Comparison of ENCODE assay signal across 22 cellular contexts in the genomic region with DNA sequence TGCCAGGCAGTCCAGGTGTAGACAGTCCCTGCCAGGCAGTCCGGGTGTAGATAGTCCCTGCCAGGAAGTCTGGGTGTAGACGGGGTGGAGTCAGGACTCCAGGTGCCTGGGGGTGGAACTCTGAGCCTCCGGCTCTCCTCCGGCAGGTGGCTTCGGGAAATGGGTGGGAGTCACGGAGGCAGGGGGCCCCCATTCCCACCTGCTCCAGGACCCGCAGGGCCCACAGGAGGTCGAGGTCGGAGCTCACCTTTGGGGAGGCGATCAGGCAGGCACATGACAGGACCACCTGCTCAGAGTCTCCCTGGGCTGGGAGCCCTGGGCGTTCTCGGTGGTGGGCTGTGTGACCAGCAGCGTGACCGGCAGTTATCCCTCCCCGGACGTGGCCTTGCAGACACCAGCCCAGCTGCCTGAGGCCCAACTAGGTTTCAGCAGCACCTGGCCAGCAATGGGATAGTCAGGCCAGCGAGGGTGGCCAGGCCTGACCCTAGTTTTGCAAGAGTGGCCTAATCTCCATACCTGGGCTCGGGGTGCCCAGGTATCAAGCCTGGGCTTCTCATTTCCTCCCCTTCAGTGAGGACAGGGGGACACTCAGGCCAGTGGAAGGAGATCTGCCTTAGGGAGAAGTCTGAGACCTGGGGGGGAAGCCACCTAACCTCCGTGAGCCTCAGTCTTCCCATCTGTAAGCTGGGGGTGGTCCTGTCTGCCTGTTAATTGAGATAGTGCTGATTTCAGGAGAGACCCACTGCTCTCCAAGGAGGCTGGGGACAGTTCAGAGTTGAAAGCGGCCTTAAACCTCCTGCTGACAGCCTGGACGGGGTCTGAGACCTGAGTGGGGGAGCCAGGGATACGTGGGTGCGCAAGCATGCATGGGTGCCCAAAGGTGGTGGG.
"Had no signal": no experiment of that assay in that cellular context is flagged by ENCODE, and none has a peak within 500 bp of the region (broad histone marks: within the 10 kb centered on the region; RNA-seq: fewer than 3 reads in every experiment).

No MANE protein-coding gene starts in this region.

- H3K4me3 Mint-ChIP-seq: activated naive CD4-positive, alpha-beta T cell treated with anti-CD3 and anti-CD28 coated beads for 36 hours; activated naive CD8-positive, alpha-beta T cell treated with anti-CD3 and anti-CD28 coated beads for 36 hours; immature natural killer cell; memory B cell; neural progenitor cell; T-helper 2 cell treated with Interferon-gamma antibody and Interleukin-4, amounts not matched to agents 5 μg/mL and 100 μg/mL, for 36 hours had no signal

- H3K27ac Mint-ChIP-seq: activated naive CD4-positive, alpha-beta T cell treated with anti-CD3 and anti-CD28 coated beads for 36 hours; activated naive CD8-positive, alpha-beta T cell treated with anti-CD3 and anti-CD28 coated beads for 36 hours; immature natural killer cell; memory B cell; natural killer cell; neural progenitor cell; T-helper 2 cell treated with Interferon-gamma antibody and Interleukin-4, amounts not matched to agents 5 μg/mL and 100 μg/mL, for 36 hours had no signal

- H3K9me3 Mint-ChIP-seq: activated naive CD4-positive, alpha-beta T cell treated with anti-CD3 and anti-CD28 coated beads for 36 hours; activated naive CD8-positive, alpha-beta T cell treated with anti-CD3 and anti-CD28 coated beads for 36 hours; brain; immature natural killer cell; memory B cell; natural killer cell; neural progenitor cell; T-helper 2 cell treated with Interferon-gamma antibody and Interleukin-4, amounts not matched to agents 5 μg/mL and 100 μg/mL, for 36 hours had no signal

- ATAC-seq: natural killer cell; stimulated activated naive CD8-positive, alpha-beta T cell treated with anti-CD3 and anti-CD28 coated beads, Interleukin-15, Interleukin-2, amounts not matched to agents 100 U/mL and 50 U/mL, for 24 hours had no signal

- H3K36me3 Mint-ChIP-seq: activated naive CD8-positive, alpha-beta T cell treated with anti-CD3 and anti-CD28 coated beads for 36 hours; immature natural killer cell; natural killer cell had no signal

- DNase-seq: activated CD4-positive, alpha-beta T cell treated with anti-CD3 and anti-CD28 coated beads for 4 hours; activated CD4-positive, alpha-beta T cell treated with anti-CD3 and anti-CD28 coated beads, Interleukin-2, amount 50 U/mL, for 4 hours; activated CD8-positive, alpha-beta memory T cell treated with anti-CD3 and anti-CD28 coated beads for 24 hours; activated effector memory CD4-positive, alpha-beta T cell treated with anti-CD3 and anti-CD28 coated beads, Interleukin-2, amount 50 U/mL, for 16 hours; activated naive CD4-positive, alpha-beta T cell treated with anti-CD3 and anti-CD28 coated beads for 36 hours; activated naive CD8-positive, alpha-beta T cell treated with anti-CD3 and anti-CD28 coated beads for 36 hours; adrenal gland; dorsolateral prefrontal cortex; effector memory CD4-positive, alpha-beta T cell; foreskin fibroblast; head of caudate nucleus; hypothalamus; immature natural killer cell; kidney; natural killer cell; stimulated activated CD4-positive, alpha-beta T cell treated with anti-CD3 and anti-CD28 coated beads, Interleukin-2, amount 100 ng/mL, for 48 hours; stimulated activated naive CD8-positive, alpha-beta T cell treated with anti-CD3 and anti-CD28 coated beads, Interleukin-15, Interleukin-2, amounts not matched to agents 100 U/mL and 50 U/mL, for 24 hours; T-helper 1 cell had no signal
